Comparison of ENCODE assay signal across 10 cellular contexts in the genomic region with DNA sequence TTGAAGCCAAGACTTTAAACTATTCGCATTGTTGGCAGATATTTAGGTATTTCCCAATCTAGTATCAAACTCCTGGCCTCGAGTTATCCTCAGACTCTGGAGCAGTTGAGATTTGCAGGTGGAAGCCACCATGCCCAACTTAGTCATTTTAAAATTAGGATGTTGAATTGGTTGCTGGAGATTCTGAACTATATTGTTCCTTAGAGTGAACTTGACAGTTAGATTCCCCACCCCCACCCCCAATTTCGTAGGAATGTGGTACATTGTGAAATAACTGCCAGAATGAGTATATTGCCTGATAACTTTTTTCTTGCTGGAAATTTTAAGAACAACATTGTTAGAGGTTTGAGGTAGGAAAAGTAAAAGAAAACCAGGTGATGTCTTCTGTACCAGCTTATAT. TPM values are rescaled to one million over a fixed set of nuclear protein-coding genes. Genes with fewer than 3 reads are reported as not detected.
DNase-seq lines count a peak whose midpoint lies in the region; ATAC-seq, FAIRE-seq and TF ChIP-seq lines count a peak whose summit lies in the region.
"Had no signal": no experiment of that assay in that cellular context is flagged by ENCODE, and none has a peak within 500 bp of the region (broad histone marks: within the 10 kb centered on the region; RNA-seq: fewer than 3 reads in every experiment).

No MANE protein-coding gene starts in this region.

- no peaks in the 10 kb centered on the region for H3K9me2 ChIP-seq in OCI-LY7 (ENCODE audit: insufficient read depth, low read length)

- BruUV-seq in OCI-LY7 (replicated peaks; lab: Mats Ljungman, UMichigan): no TSS peak

- H3K4me3 ChIP-seq in OCI-LY7 (ENCODE audit: low read depth, low read length, poor library complexity, severe bottlenecking) (peak overlapping the region; percentile 42), epithelial cell of proximal tubule (ENCODE audit: low read depth, low read length) (peak overlapping the region; percentile 85), skeletal muscle satellite cell (ENCODE audit: low read length) (peak overlapping the region; percentile 45), pancreas (no peak overlapping the region)

- peak overlapping the region; percentile 64 for H3K4me2 ChIP-seq in OCI-LY7 (ENCODE audit: low read length)
- peak overlapping the region; percentile 76 for H3K4me2 ChIP-seq in skeletal muscle satellite cell (ENCODE audit: low read length)

- CTCF ChIA-PET in OCI-LY7 (lab: Charles Lee; ENCODE audit: unreplicated experiment): no interaction called here

- peaks cover 13% of the 10 kb centered on the region; the same call in 1 of the 2 replicates for H4K20me1 ChIP-seq in OCI-LY7 (ENCODE audit: insufficient read depth, low read length)

- H3K9me3 ChIP-seq in OCI-LY7 (ENCODE audit: low read length) (no peaks in the 10 kb centered on the region), skeletal muscle satellite cell (replicated peaks; ENCODE audit: low read length) (no peaks in the 10 kb centered on the region), pancreas (no peaks in the 10 kb centered on the region)
- H3K9me3 ChIP-seq: heart left ventricle had no signal

- no peaks in the 10 kb centered on the region for H3K9me3 Mint-ChIP-seq in activated T-cell treated with anti-CD3 and anti-CD28 coated beads, Interleukin-2, amount 50 U/mL, for 24 hours

- FAIRE-seq in pancreas (lab: Jason Lieb, UNC): no peak
- FAIRE-seq: GM18507 had no signal

- H3K4me1 ChIP-seq in OCI-LY7 (ENCODE audit: insufficient read depth, low read length, poor library complexity, severe bottlenecking) (peaks cover 38% of the 10 kb centered on the region), skeletal muscle satellite cell (ENCODE audit: control insufficient read depth, insufficient read depth, low read length) (peaks cover 41% of the 10 kb centered on the region), pancreas (peaks cover 19 to 23% (median 22%) of the 10 kb centered on the region in 3 donors)

- WGBS in pancreas, 2 donors: 24 to 32% methylated on average over 3 of the region's 3 CpGs

- no peaks in the 10 kb centered on the region for H3K27me3 Mint-ChIP-seq in activated T-cell treated with anti-CD3 and anti-CD28 coated beads, Interleukin-2, amount 50 U/mL, for 24 hours

- H3K36me3 Mint-ChIP-seq in activated T-cell treated with anti-CD3 and anti-CD28 coated beads, Interleukin-2, amount 50 U/mL, for 24 hours (ENCODE audit: low read depth): peaks cover 46% of the 10 kb centered on the region

- H3K27me3 ChIP-seq in skeletal muscle satellite cell (ENCODE audit: control insufficient read depth, insufficient read depth, low read length): no peaks in the 10 kb centered on the region
- H3K27me3 ChIP-seq in pancreas: no peaks in the 10 kb centered on the region
- H3K27me3 ChIP-seq: heart left ventricle had no signal

- intact Hi-C loops in OCI-LY7 (cut with micrococcal nuclease; ENCODE audit: unreplicated experiment): loop anchor here (2.0 to 5.0 kb wide), 4 partner anchors 159 to 1134 kb away; partner anchors contain the start of genes ELF2, MAML3 and SETD7
- intact Hi-C loops in pancreas (cut with DNase I): no loop called here

- TF ChIP-seq CTCF in OCI-LY7 (conservative IDR thresholded peaks at IDR 0.05; ENCODE audit: low read length) (no peak), epithelial cell of proximal tubule (conservative IDR thresholded peaks at IDR 0.05; ENCODE audit: low read depth, low read length) (no peak), pancreas (IDR thresholded peaks at IDR 0.05) (no peak)

- H3K36me3 ChIP-seq in OCI-LY7 (ENCODE audit: insufficient read depth, low read length) (peaks cover 41% of the 10 kb centered on the region), skeletal muscle satellite cell (ENCODE audit: insufficient read depth, low read length) (no peaks in the 10 kb centered on the region), pancreas (no peaks in the 10 kb centered on the region)

- ATAC-seq in pancreas: no peak
- ATAC-seq: heart left ventricle had no signal

- POLR2A ChIA-PET in OCI-LY7 (lab: Charles Lee): interaction anchor here (0.6 to 4.7 kb wide), 4 partner anchors 10 to 1530 kb away, joined by 3 to 24 read pairs (median 4); no protein-coding TSS in a partner anchor

- H3K4me3 Mint-ChIP-seq in activated T-cell treated with anti-CD3 and anti-CD28 coated beads, Interleukin-2, amount 50 U/mL, for 24 hours: peak overlapping the region; percentile 19

- H3K79me2 ChIP-seq in OCI-LY7 (ENCODE audit: insufficient read depth, low read depth, low read length): peaks cover 66% of the 10 kb centered on the region

- H3K9ac ChIP-seq in skeletal muscle satellite cell (ENCODE audit: low read depth, low read length): peak overlapping the region; percentile 31

- peaks cover 53% of the 10 kb centered on the region for H3K4me1 Mint-ChIP-seq in activated T-cell treated with anti-CD3 and anti-CD28 coated beads, Interleukin-2, amount 50 U/mL, for 24 hours (ENCODE audit: low read depth)

- no peak overlapping the region for H3K27ac Mint-ChIP-seq in activated T-cell treated with anti-CD3 and anti-CD28 coated beads, Interleukin-2, amount 50 U/mL, for 24 hours

- no peak overlapping the region for H2AFZ ChIP-seq in OCI-LY7 (ENCODE audit: low read length)

- H3K27ac ChIP-seq in OCI-LY7 (ENCODE audit: low read depth, low read length, poor library complexity, severe bottlenecking) (no peak overlapping the region), pancreas (no peak overlapping the region)
- H3K27ac ChIP-seq: heart left ventricle had no signal

- no peak for DNase-seq in activated T-cell treated with anti-CD3 and anti-CD28 coated beads, Interleukin-2, amount 50 U/mL, for 24 hours
- DNase-seq in activated T-cell treated with anti-CD3 and anti-CD28 coated beads for 4 hours (no peak), OCI-LY7 (ENCODE audit: low spot score) (no peak), epithelial cell of proximal tubule (ENCODE audit: low read depth) (no peak), GOT3 (lab: John Stamatoyannopoulos, UW) (no peak), SW 1271 (lab: John Stamatoyannopoulos, UW) (no peak), pancreas (no peak)
- DNase-seq: heart left ventricle had no signal

RNA-seq across cellular contexts. Expression of gene NOCT, which starts 2.3 kb away (rescaled TPM):
- total RNA-seq in OCI-LY7 (2014; rRNA removed; shearing (Covaris generic)): 12.7 and 22.8 TPM in 2 replicates
- 16.8 and 17.8 TPM in 2 replicates for total RNA-seq in OCI-LY7 (2022)
- total RNA-seq in epithelial cell of proximal tubule: 27.4 and 41.9 TPM in 2 replicates
- total RNA-seq in skeletal muscle satellite cell (2012; rRNA removed): 17.7 and 22.7 TPM in 2 replicates
- total RNA-seq in pancreas: 1 to 10 TPM; 2.0 to 4.4 (median 3.3) TPM
- 1 to 10 TPM; 1.6 to 3.0 TPM for polyA plus RNA-seq in pancreas

Comparison
In these comparisons a context has a peak if more than half of its experiments do, and no peak if none do; other contexts are left out.
1. H3K4me3 ChIP-seq: peak in OCI-LY7 (single experiment), epithelial cell of proximal tubule (single experiment) and skeletal muscle satellite cell (single experiment); none in pancreas (0 of 4).